ENCODE assay signal across 25 cellular contexts in genomic region chr6:137989696-137990095, GRCh38.
DNase-seq lines count a peak whose midpoint lies in the region; ATAC-seq, FAIRE-seq and TF ChIP-seq lines count a peak whose summit lies in the region.
"Had no signal": no experiment of that assay in that cellular context is flagged by ENCODE, and none has a peak within 500 bp of the region (broad histone marks: within the 10 kb centered on the region; RNA-seq: fewer than 3 reads in every experiment).

No MANE protein-coding gene starts in this region.

- no peak overlapping the region for H3K9ac ChIP-seq in astrocyte (ENCODE audit: low read length)
- H3K9ac ChIP-seq: BLaER1 had no signal

- peaks cover 4% of the 10 kb centered on the region for H3K36me3 Mint-ChIP-seq in astrocyte (ENCODE audit: low read depth, unreplicated experiment)

- no peaks in the 10 kb centered on the region for H3K9me3 Mint-ChIP-seq in astrocyte (ENCODE audit: unreplicated experiment)
- H3K9me3 Mint-ChIP-seq: CD4-positive, alpha-beta T cell; H9; HFFc6 had no signal

- peaks cover 4% of the 10 kb centered on the region for H3K4me1 Mint-ChIP-seq in astrocyte (ENCODE audit: low read depth, unreplicated experiment)
- H3K4me1 Mint-ChIP-seq: GM23338, H9 had no signal

- H3K27me3 Mint-ChIP-seq in astrocyte (ENCODE audit: low read depth, unreplicated experiment), result no peaks in the 10 kb centered on the region

- H4K20me1 ChIP-seq in astrocyte (ENCODE audit: insufficient read depth, low read length), result no peaks in the 10 kb centered on the region
- H4K20me1 ChIP-seq: BLaER1 had no signal

- no peak overlapping the region for H2AFZ ChIP-seq in astrocyte (ENCODE audit: low read depth, low read length)
- H2AFZ ChIP-seq: GM23338 had no signal

- no peak for FAIRE-seq in astrocyte (lab: Jason Lieb, UNC)
- FAIRE-seq: D721Med, GM12892, GM19239 had no signal

- TF ChIP-seq CTCF in astrocyte (IDR thresholded peaks at IDR 0.05; ENCODE audit: insufficient read depth, low read depth, low read length) (no peak), foreskin keratinocyte (conservative IDR thresholded peaks at IDR 0.05) (no peak)

- H3K4me1 ChIP-seq in astrocyte (ENCODE audit: insufficient read depth, low read length), result peaks cover 4% of the 10 kb centered on the region
- H3K4me1 ChIP-seq in foreskin keratinocyte, result peaks cover 3% of the 10 kb centered on the region
- H3K4me1 ChIP-seq: BLaER1 had no signal

- no peaks in the 10 kb centered on the region for H3K9me3 ChIP-seq in astrocyte (ENCODE audit: insufficient read depth, low read depth, low read length)
- H3K9me3 ChIP-seq: BLaER1 had no signal

- H3K27ac ChIP-seq in astrocyte (ENCODE audit: low read depth, low read length) (no peak overlapping the region), foreskin keratinocyte (no peak overlapping the region)
- H3K27ac ChIP-seq: BLaER1 had no signal

- no peak overlapping the region for H3K4me3 Mint-ChIP-seq in astrocyte (ENCODE audit: unreplicated experiment)
- H3K4me3 Mint-ChIP-seq: CD4-positive, alpha-beta T cell; GM23338; H9; HFFc6 had no signal

- H3K36me3 ChIP-seq in astrocyte (ENCODE audit: insufficient read depth, low read length), result no peaks in the 10 kb centered on the region
- H3K36me3 ChIP-seq: BLaER1 had no signal

- H3K79me2 ChIP-seq in astrocyte (ENCODE audit: insufficient read depth, low read length), result no peaks in the 10 kb centered on the region

- peak; percentile 32 for ATAC-seq in foreskin keratinocyte
- ATAC-seq: GM23338 had no signal

- peak; percentile 21 for DNase-seq in AG20443 (ENCODE audit: low spot score)
- peak; percentile 10 for DNase-seq in HCEC 1CT
- peak; percentile 22 for DNase-seq in astrocyte (ENCODE audit: low read depth)
- peak; percentile 65 to 85 for DNase-seq in foreskin keratinocyte
- DNase-seq in LoVo (ENCODE audit: low spot score), result no peak
- no peak for DNase-seq in NCI-H2227 treated with DMSO at 0.1 percent for 48 hours (lab: John Stamatoyannopoulos, UW)
- no peak for DNase-seq in DMS79 treated with DMSO at 0.1 percent for 48 hours (lab: John Stamatoyannopoulos, UW)
- no peak for DNase-seq in activated gamma-delta T cell treated with Interleukin-2 at 50 U/mL for 16 hours
- DNase-seq: 8988T; ACHN; CD4-positive, alpha-beta T cell; GF-D8; H9; HFFc6; KBM-7; MM.1S; NCI-H2029; NCI-H526 treated with DMSO at 0.1 percent for 48 hours; RPMI8226; SHP77 treated with DMSO at 0.1 percent for 48 hours had no signal

- H3K27me3 ChIP-seq in astrocyte (ENCODE audit: insufficient read depth, low read length), result no peaks in the 10 kb centered on the region
- no peaks in the 10 kb centered on the region for H3K27me3 ChIP-seq in foreskin keratinocyte
- H3K27me3 ChIP-seq: BLaER1 had no signal

- H3K4me2 ChIP-seq in astrocyte (ENCODE audit: low read length), result no peak overlapping the region
- H3K4me2 ChIP-seq: BLaER1, GM23338 had no signal

- H3K27ac Mint-ChIP-seq in astrocyte (ENCODE audit: unreplicated experiment), result no peak overlapping the region
- H3K27ac Mint-ChIP-seq: CD4-positive, alpha-beta T cell; GM23338; H9; HFFc6 had no signal

- no peak overlapping the region for H3K4me3 ChIP-seq in astrocyte (ENCODE audit: insufficient read depth, low read depth, low read length)
- H3K4me3 ChIP-seq: BLaER1, GM23338 had no signal

Comparison
In these comparisons a context has a peak if more than half of its experiments do, and no peak if none do; other contexts are left out.
1. DNase-seq: peak in AG20443 (single experiment), HCEC 1CT (single experiment), astrocyte (single experiment) and foreskin keratinocyte (2 of 2); none in LoVo (single experiment), NCI-H2227 treated with DMSO at 0.1 percent for 48 hours (single experiment), DMS79 treated with DMSO at 0.1 percent for 48 hours (single experiment) and activated gamma-delta T cell treated with Interleukin-2 at 50 U/mL for 16 hours (single experiment).